Comparison of ENCODE assay signal across 10 cellular contexts in genomic region chr1:24720152-24720551, GRCh38. TPM values are rescaled to one million over a fixed set of nuclear protein-coding genes. Genes with fewer than 3 reads are reported as not detected.
DNase-seq lines count a peak whose midpoint lies in the region; ATAC-seq and TF ChIP-seq lines count a peak whose summit lies in the region.
"Had no signal": no experiment of that assay in that cellular context is flagged by ENCODE, and none has a peak within 500 bp of the region (broad histone marks: within the 10 kb centered on the region; RNA-seq: fewer than 3 reads in every experiment).

No MANE protein-coding gene starts in this region.

- H3K27ac ChIP-seq in coronary artery (peak overlapping the region; percentile 48 to 82), left lung (peak overlapping the region; percentile 62 to 67), substantia nigra (ENCODE audit: low read depth, low read length, poor library complexity, severe bottlenecking) (peak overlapping the region; percentile 19)

- no peaks in the 10 kb centered on the region for H3K27me3 ChIP-seq in left lung

- H3K4me1 ChIP-seq in left lung, result peaks cover 22 to 51% of the 10 kb centered on the region in 2 donors

- no peak overlapping the region for H3K27ac Mint-ChIP-seq in T-helper 2 cell treated with Interferon-gamma antibody and Interleukin-4, amounts not matched to agents 5 μg/mL and 100 μg/mL, for 36 hours
- H3K27ac Mint-ChIP-seq in immature natural killer cell, result no peak overlapping the region

- H3K36me3 Mint-ChIP-seq in T-helper 2 cell treated with Interferon-gamma antibody and Interleukin-4, amounts not matched to agents 5 μg/mL and 100 μg/mL, for 36 hours (ENCODE audit: low read depth), result no peaks in the 10 kb centered on the region
- H3K36me3 Mint-ChIP-seq in immature natural killer cell, result no peaks in the 10 kb centered on the region

- ATAC-seq in left lung (peak; percentile 78), HG03095 (IDR thresholded peaks at IDR 0.05; ENCODE audit: unreplicated experiment) (no peak)

- peaks cover 11% of the 10 kb centered on the region for H3K4me1 Mint-ChIP-seq in T-helper 2 cell treated with Interferon-gamma antibody and Interleukin-4, amounts not matched to agents 5 μg/mL and 100 μg/mL, for 36 hours (ENCODE audit: low read depth)
- peaks cover 5 to 7% of the 10 kb centered on the region in 2 donors for H3K4me1 Mint-ChIP-seq in immature natural killer cell

- intact Hi-C loops in left lung (cut with DNase I), result no loop called here

- no peaks in the 10 kb centered on the region for H3K36me3 ChIP-seq in left lung

- DNase-seq in HS-5 (ENCODE audit: low read depth) (peak; percentile 53), coronary artery (ENCODE audit: low spot score) (peak; percentile 91), left lung (peak; percentile 78 to 81), substantia nigra (lab: John Stamatoyannopoulos, UW) (peak in 20 of 49 donors; percentile 7 to 78 (median 42)), immature natural killer cell (no peak), SIG-M5 (lab: John Stamatoyannopoulos, UW) (no peak)
- no peak for DNase-seq in T-helper 2 cell treated with Interferon-gamma antibody and Interleukin-4, amounts not matched to agents 5 μg/mL and 100 μg/mL, for 36 hours (ENCODE audit: low spot score)
- DNase-seq: activated T-cell treated with anti-CD3 and anti-CD28 coated beads, Interleukin-2, amount 50 U/mL, for 48 hours; NCI-H146 had no signal

- H3K9me3 Mint-ChIP-seq in T-helper 2 cell treated with Interferon-gamma antibody and Interleukin-4, amounts not matched to agents 5 μg/mL and 100 μg/mL, for 36 hours, result peaks cover 5% of the 10 kb centered on the region
- no peaks in the 10 kb centered on the region for H3K9me3 Mint-ChIP-seq in immature natural killer cell

- H3K4me3 ChIP-seq in coronary artery (no peak overlapping the region), left lung (no peak overlapping the region)

- H3K27me3 Mint-ChIP-seq in T-helper 2 cell treated with Interferon-gamma antibody and Interleukin-4, amounts not matched to agents 5 μg/mL and 100 μg/mL, for 36 hours (ENCODE audit: low read depth), result no peaks in the 10 kb centered on the region
- H3K27me3 Mint-ChIP-seq in immature natural killer cell (ENCODE audit: low read depth in 3 of 3), result peaks cover 2% of the 10 kb centered on the region in 3 donors

- H3K9me3 ChIP-seq in left lung, result no peaks in the 10 kb centered on the region

- TF ChIP-seq CTCF in coronary artery (IDR thresholded peaks at IDR 0.05) (no peak), left lung (IDR thresholded peaks at IDR 0.05) (no peak)

- no peak overlapping the region for H3K4me3 Mint-ChIP-seq in T-helper 2 cell treated with Interferon-gamma antibody and Interleukin-4, amounts not matched to agents 5 μg/mL and 100 μg/mL, for 36 hours
- no peak overlapping the region for H3K4me3 Mint-ChIP-seq in immature natural killer cell

RNA-seq across cellular contexts. Expression of gene CLIC4, which starts 25.1 kb away (rescaled TPM):
- 100 to 1,000 TPM; 158 to 197 TPM for total RNA-seq in left lung
- polyA plus RNA-seq in immature natural killer cell, result 1 to 10 TPM in 2 of 3 donors, under 1 TPM in 1; 0.81 to 1.6 (median 1.3) TPM

Comparison
In these comparisons a context has a peak if more than half of its experiments do, and no peak if none do; other contexts are left out.
1. DNase-seq: peak in HS-5 (single experiment), coronary artery (single experiment) and left lung (2 of 2); none in T-helper 2 cell treated with Interferon-gamma antibody and Interleukin-4, amounts not matched to agents 5 μg/mL and 100 μg/mL, for 36 hours (single experiment), immature natural killer cell (0 of 3) and SIG-M5 (single experiment).
2. Peak in every context shown above with its lines, with median percentiles within 50 percentile points of each other: H3K27ac ChIP-seq.